1 cellular context compared by ENCODE assay signal in the genomic region with DNA sequence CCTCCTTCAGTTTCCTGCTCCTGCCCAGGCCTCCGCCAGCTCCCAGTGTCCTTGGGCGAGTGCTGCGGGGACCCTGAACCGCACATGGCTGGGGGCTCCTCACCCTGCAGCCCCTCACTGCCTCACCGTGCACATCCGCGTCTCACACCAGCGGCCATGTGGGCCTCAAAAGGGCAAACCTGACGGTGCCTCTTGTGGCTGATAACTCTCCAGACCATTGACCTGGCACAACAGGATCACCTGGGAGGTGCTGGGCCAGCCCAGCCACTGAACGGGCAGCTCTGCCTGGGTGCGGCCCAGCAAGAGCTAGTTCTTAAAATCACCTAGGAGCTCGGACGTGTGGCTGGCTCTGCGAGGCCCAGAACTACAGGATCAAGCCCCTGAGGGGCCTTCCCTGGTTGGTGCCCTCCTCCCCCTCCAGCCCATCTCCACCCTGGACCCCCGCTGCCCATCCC.
TF ChIP-seq lines count a peak whose summit lies in the region.

No MANE protein-coding gene starts in this region.

TF ChIP-seq in H1, 55 proteins besides CTCF, POLR2A, EP300 and RAD21:
- TF ChIP-seq KDM5A (IDR thresholded peaks at IDR 0.05; ENCODE audit: low read length) (no peak), SUZ12 (IDR thresholded peaks at IDR 0.05; ENCODE audit: low read length) (no peak)
- TF ChIP-seq, protein P1, sequence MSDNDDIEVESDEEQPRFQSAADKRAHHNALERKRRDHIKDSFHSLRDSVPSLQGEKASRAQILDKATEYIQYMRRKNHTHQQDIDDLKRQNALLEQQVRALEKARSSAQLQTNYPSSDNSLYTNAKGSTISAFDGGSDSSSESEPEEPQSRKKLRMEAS (IDR thresholded peaks at IDR 0.05): peak; percentile 37; the same call in 1 of the 2 replicates
TF ChIP-seq in H1: peak in this region for 1.
